11 cellular contexts compared by ENCODE assay signal in genomic region chr16:19513377-19514053, GRCh38. TPM values are rescaled to one million over a fixed set of nuclear protein-coding genes. Genes with fewer than 3 reads are reported as not detected.
A peak's percentile ranks its signal among the peaks of the same experiment; 100 is the strongest.
DNase-seq lines count a peak whose midpoint lies in the region; ATAC-seq and TF ChIP-seq lines count a peak whose summit lies in the region.
"Had no signal": no experiment of that assay in that cellular context is flagged by ENCODE, and none has a peak within 500 bp of the region (broad histone marks: within the 10 kb centered on the region; RNA-seq: fewer than 3 reads in every experiment).

No MANE protein-coding gene starts in this region.

- H3K79me1 ChIP-seq in trophoblast cell (ENCODE audit: low read length), result no peaks in the 10 kb centered on the region

- H4K8ac ChIP-seq in trophoblast cell (ENCODE audit: low read depth, low read length), result no peak overlapping the region

- TF ChIP-seq CTCF in hepatocyte (IDR thresholded peaks at IDR 0.05; ENCODE audit: poor library complexity) (no peak), stomach (IDR thresholded peaks at IDR 0.05) (no peak)

- H3K9me3 ChIP-seq in T-helper 17 cell (ENCODE audit: control insufficient read depth, low read length, poor library complexity, severe bottlenecking) (no peaks in the 10 kb centered on the region), hepatocyte (ENCODE audit: low read depth) (no peaks in the 10 kb centered on the region), stomach (no peaks in the 10 kb centered on the region), trophoblast cell (ENCODE audit: insufficient read depth, low read depth, low read length) (no peaks in the 10 kb centered on the region)
- H3K9me3 ChIP-seq: testis had no signal

- no peak overlapping the region for H3K18ac ChIP-seq in trophoblast cell (ENCODE audit: low read length)

- no peak for ATAC-seq in T-helper 17 cell

- intact Hi-C loops in stomach (cut with DNase I; ENCODE audit: low total_unique reads), result no loop called here

- H2BK5ac ChIP-seq in trophoblast cell (ENCODE audit: low read depth, low read length, poor library complexity), result no peak overlapping the region

- H3K4me2 ChIP-seq in hepatocyte (no peak overlapping the region), trophoblast cell (ENCODE audit: low read length) (no peak overlapping the region)

- no peaks in the 10 kb centered on the region for H4K20me1 ChIP-seq in hepatocyte (ENCODE audit: insufficient read depth, poor library complexity, severe bottlenecking)

- no peak for TF ChIP-seq EP300 in stomach (IDR thresholded peaks at IDR 0.05)

- no peak overlapping the region for H2AK5ac ChIP-seq in trophoblast cell (ENCODE audit: low read length)

- H3K27me3 ChIP-seq in hepatocyte (no peaks in the 10 kb centered on the region), stomach (no peaks in the 10 kb centered on the region), trophoblast cell (ENCODE audit: insufficient read depth, low read length) (no peaks in the 10 kb centered on the region)
- H3K27me3 ChIP-seq: cardiac muscle cell, testis had no signal

- H4K91ac ChIP-seq in trophoblast cell (ENCODE audit: low read depth, low read length), result no peak overlapping the region

- no peak overlapping the region for H3K14ac ChIP-seq in trophoblast cell (ENCODE audit: low read length)

- peaks cover 16% of the 10 kb centered on the region for H3K4me1 Mint-ChIP-seq in T-helper 17 cell

- no peak overlapping the region for H3K9ac ChIP-seq in trophoblast cell (ENCODE audit: low read length)

- H3K9me2 ChIP-seq in hepatocyte (replicated peaks; ENCODE audit: insufficient read depth), result no peaks in the 10 kb centered on the region

- peak overlapping the region; percentile 16 for H3K27ac Mint-ChIP-seq in T-helper 17 cell
- H3K27ac Mint-ChIP-seq: activated CD4-positive, alpha-beta memory T cell treated with anti-CD3 and anti-CD28 coated beads, Interleukin-2, amount 10 ng/mL, durations not matched to agents 7 days and 5 days had no signal

- H3K27me3 Mint-ChIP-seq in T-helper 17 cell, result no peaks in the 10 kb centered on the region
- H3K27me3 Mint-ChIP-seq: activated CD4-positive, alpha-beta memory T cell treated with anti-CD3 and anti-CD28 coated beads, Interleukin-2, amount 10 ng/mL, durations not matched to agents 7 days and 5 days had no signal

- DNase-seq in Kasumi-1 (lab: John Stamatoyannopoulos, UW) (peak; percentile 21 to 32), T-helper 17 cell (no peak), hepatocyte (ENCODE audit: low spot score) (no peak), stomach (no peak), trophoblast cell (no peak), DMS153 treated with DMSO at 0.1 percent for 48 hours (lab: John Stamatoyannopoulos, UW; ENCODE audit: unreplicated experiment) (no peak), NCI-H1092 (lab: John Stamatoyannopoulos, UW) (no peak)
- DNase-seq: activated CD4-positive, alpha-beta memory T cell treated with anti-CD3 and anti-CD28 coated beads, Interleukin-2, amount 10 ng/mL, durations not matched to agents 7 days and 5 days; NCI-H1930; testis had no signal

- no peak for TF ChIP-seq POLR2A in stomach (IDR thresholded peaks at IDR 0.05)

- no peaks in the 10 kb centered on the region for H3K36me3 ChIP-seq in hepatocyte (replicated peaks; ENCODE audit: insufficient read depth, low read depth)
- H3K36me3 ChIP-seq in stomach, result peaks cover 16 to 74% (median 57%) of the 10 kb centered on the region in 4 donors
- H3K36me3 ChIP-seq in trophoblast cell (ENCODE audit: control insufficient read depth in 1 of 2, insufficient read depth in 2 of 2, low read length in 2 of 2), result peaks cover 2 to 9% of the 10 kb centered on the region in 2 experiments

- H2AFZ ChIP-seq in hepatocyte (no peak overlapping the region), trophoblast cell (ENCODE audit: insufficient read depth, low read length, poor library complexity) (no peak overlapping the region)

- no peak overlapping the region for H3K4ac ChIP-seq in trophoblast cell (ENCODE audit: low read depth, low read length)

- H3K79me2 ChIP-seq in hepatocyte, result peaks cover 42% of the 10 kb centered on the region
- H3K79me2 ChIP-seq in trophoblast cell (ENCODE audit: control insufficient read depth, insufficient read depth, low read length, poor library complexity), result no peaks in the 10 kb centered on the region

- no peak overlapping the region for H2BK12ac ChIP-seq in trophoblast cell (ENCODE audit: low read length)

- no peak overlapping the region for H4K12ac ChIP-seq in trophoblast cell (ENCODE audit: low read depth, low read length)

- H3K4me3 ChIP-seq in hepatocyte (no peak overlapping the region), stomach (peak overlapping the region in 1 of 4 donors; percentile 8), trophoblast cell (ENCODE audit: low read depth, low read length) (no peak overlapping the region)
- H3K4me3 ChIP-seq: cardiac muscle cell, testis had no signal

- 89% methylated on average over 4 of the region's 4 CpGs for WGBS in hepatocyte (ENCODE audit: low lambda C conversion rate, missing lambda C conversion rate)
- WGBS in stomach, 5 donors, result 33 to 50% (median 49%) methylated on average over 4 of the region's 4 CpGs
- WGBS in trophoblast cell (ENCODE audit: extremely low coverage, insufficient coverage, insufficient read length), result no CpG with 5 or more reads among the region's 4 CpGs

- H3K23ac ChIP-seq in trophoblast cell (ENCODE audit: low read length), result no peak overlapping the region

- H2BK120ac ChIP-seq in trophoblast cell (ENCODE audit: insufficient read depth, low read length, poor library complexity), result no peak overlapping the region

- H3K36me3 Mint-ChIP-seq in T-helper 17 cell (ENCODE audit: low read depth), result peaks cover 6% of the 10 kb centered on the region

- H3K27ac ChIP-seq in hepatocyte (peak overlapping the region; percentile 12), stomach (peak overlapping the region in 4 of 5 donors; percentile 23 to 68 (median 42)), trophoblast cell (ENCODE audit: low read depth, low read length) (no peak overlapping the region)
- H3K27ac ChIP-seq: cardiac muscle cell, testis had no signal

- H3K4me3 Mint-ChIP-seq in T-helper 17 cell, result no peak overlapping the region
- H3K4me3 Mint-ChIP-seq: activated CD4-positive, alpha-beta memory T cell treated with anti-CD3 and anti-CD28 coated beads, Interleukin-2, amount 10 ng/mL, durations not matched to agents 7 days and 5 days had no signal

- H3K4me1 ChIP-seq in hepatocyte (ENCODE audit: insufficient read depth) (no peaks in the 10 kb centered on the region), stomach (peaks cover 0 to 55% (median 39%) of the 10 kb centered on the region in 4 donors), trophoblast cell (ENCODE audit: control insufficient read depth in 1 of 2, insufficient read depth in 2 of 2, low read length in 2 of 2) (no peaks in the 10 kb centered on the region)
- H3K4me1 ChIP-seq: testis had no signal

RNA-seq across cellular contexts. Expression of gene GDE1, which starts 8.4 kb away (rescaled TPM):
- 10 to 100 TPM; 25.1 to 32.0 TPM for total RNA-seq in T-helper 17 cell
- 83.2 and 99.9 TPM in 2 replicates for total RNA-seq in hepatocyte
- polyA plus RNA-seq in hepatocyte, result 77.6 and 78.4 TPM in 2 replicates
- 10 to 100 TPM; 27.8 to 80.0 (median 37.9) TPM for total RNA-seq in stomach
- 10 to 100 TPM; 35.8 to 59.1 (median 41.7) TPM for polyA plus RNA-seq in stomach
- polyA plus RNA-seq in trophoblast cell (2013), result 55.3 and 55.7 TPM in 2 replicates

RNA-seq across cellular contexts. Expression of gene CCP110, which starts 10.2 kb away (rescaled TPM):
- total RNA-seq in T-helper 17 cell, result 10 to 100 TPM; 13.9 to 15.4 TPM
- 9.2 and 12.6 TPM in 2 replicates for total RNA-seq in hepatocyte
- 4.3 and 5.8 TPM in 2 replicates for polyA plus RNA-seq in hepatocyte
- total RNA-seq in stomach, result 10 to 100 TPM in 3 of 5 donors, 1 to 10 TPM in 2; 2.3 to 67.7 (median 24.3) TPM
- 1 to 10 TPM; 4.2 to 5.8 (median 5.1) TPM for polyA plus RNA-seq in stomach
- 5.9 and 6.5 TPM in 2 replicates for polyA plus RNA-seq in trophoblast cell (2013)

RNA-seq across cellular contexts. Expression of gene VPS35L, which starts 42.0 kb away (rescaled TPM):
- total RNA-seq in T-helper 17 cell (10 to 100 TPM; 37.6 to 47.6 TPM), hepatocyte (47.5 and 55.1 TPM in 2 replicates), stomach (100 to 1,000 TPM in 1 of 5 donors, 10 to 100 TPM in 4; 15.2 to 205 (median 51.9) TPM)
- polyA plus RNA-seq in hepatocyte (52.8 and 56.1 TPM in 2 replicates), stomach (10 to 100 TPM; 16.0 to 25.8 (median 23.7) TPM)
- 36.5 and 40.2 TPM in 2 replicates for polyA plus RNA-seq in trophoblast cell (2013)

Comparison
In these comparisons a context has a peak if more than half of its experiments do, and no peak if none do; other contexts are left out.
1. DNase-seq: peak in Kasumi-1 (2 of 2); none in T-helper 17 cell (0 of 3), hepatocyte (single experiment), stomach (single experiment), trophoblast cell (0 of 2), DMS153 treated with DMSO at 0.1 percent for 48 hours (single experiment) and NCI-H1092 (single experiment).